ENCODE assay signal across 16 cellular contexts in the genomic region with DNA sequence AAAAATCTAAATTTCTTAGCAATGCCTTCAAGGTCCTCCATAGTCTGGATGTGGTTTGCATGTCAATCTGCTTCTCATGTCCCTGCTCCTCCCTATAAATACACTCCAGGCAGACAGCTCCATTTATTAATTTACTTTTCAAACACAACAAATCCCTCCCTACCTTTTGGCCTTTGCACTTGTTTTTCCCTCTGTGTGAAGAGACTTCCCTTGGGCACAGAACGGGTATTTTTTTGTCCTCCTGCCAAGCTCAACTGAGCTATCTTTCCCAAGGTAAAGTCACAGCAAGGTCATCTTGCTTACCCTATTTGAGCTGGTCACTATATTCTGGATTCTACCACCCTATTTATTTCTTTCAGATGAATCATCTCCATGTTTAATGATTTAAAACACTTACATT.
DNase-seq lines count a peak whose midpoint lies in the region; ATAC-seq lines count a peak whose summit lies in the region.
"Had no signal": no experiment of that assay in that cellular context is flagged by ENCODE, and none has a peak within 500 bp of the region (broad histone marks: within the 10 kb centered on the region; RNA-seq: fewer than 3 reads in every experiment).

No MANE protein-coding gene starts in this region.

- no peak for DNase-seq in Right ventricle myocardium inferior (ENCODE audit: missing footprints)
- DNase-seq in cardiac septum (ENCODE audit: low spot score) = no peak
- DNase-seq in NCI-H69 (lab: John Stamatoyannopoulos, UW) = peak; percentile 35
- peak; percentile 75 for DNase-seq in left lobe of liver (ENCODE audit: low spot score)
- no peak for DNase-seq in SW480 (ENCODE audit: low spot score)
- DNase-seq: CD4-positive, CD25-positive, alpha-beta regulatory T cell; Karpas-422; NCI-H1092 treated with DMSO at 0.1 percent for 48 hours; NCI-H1436; NCI-H187; NCI-H2107; NCI-H524; SIG-M5 had no signal

- intact Hi-C loops in Right ventricle myocardium inferior (cut with DNase I) (no loop called here), cardiac septum (cut with DNase I) (no loop called here)

- ATAC-seq in Right ventricle myocardium inferior (peak; percentile 76), left lobe of liver (peak; percentile 99), GM18907 (IDR thresholded peaks at IDR 0.05; ENCODE audit: unreplicated experiment) (no peak)
- ATAC-seq in activated CD4-positive, CD25-positive, alpha-beta regulatory T cell treated with anti-CD3 and anti-CD28 coated beads, Interleukin-2, amount 50 U/mL, for 24 hours = no peak
- ATAC-seq: Panc1 had no signal

Comparison
In these comparisons a context has a peak if more than half of its experiments do, and no peak if none do; other contexts are left out.
1. ATAC-seq: peak in Right ventricle myocardium inferior (single experiment) and left lobe of liver (single experiment); none in activated CD4-positive, CD25-positive, alpha-beta regulatory T cell treated with anti-CD3 and anti-CD28 coated beads, Interleukin-2, amount 50 U/mL, for 24 hours (0 of 2) and GM18907 (single experiment).
2. DNase-seq: peak in NCI-H69 (single experiment) and left lobe of liver (single experiment); none in Right ventricle myocardium inferior (single experiment), cardiac septum (single experiment) and SW480 (single experiment).